Comparison of ENCODE assay signal across 1 cellular context in the genomic region with DNA sequence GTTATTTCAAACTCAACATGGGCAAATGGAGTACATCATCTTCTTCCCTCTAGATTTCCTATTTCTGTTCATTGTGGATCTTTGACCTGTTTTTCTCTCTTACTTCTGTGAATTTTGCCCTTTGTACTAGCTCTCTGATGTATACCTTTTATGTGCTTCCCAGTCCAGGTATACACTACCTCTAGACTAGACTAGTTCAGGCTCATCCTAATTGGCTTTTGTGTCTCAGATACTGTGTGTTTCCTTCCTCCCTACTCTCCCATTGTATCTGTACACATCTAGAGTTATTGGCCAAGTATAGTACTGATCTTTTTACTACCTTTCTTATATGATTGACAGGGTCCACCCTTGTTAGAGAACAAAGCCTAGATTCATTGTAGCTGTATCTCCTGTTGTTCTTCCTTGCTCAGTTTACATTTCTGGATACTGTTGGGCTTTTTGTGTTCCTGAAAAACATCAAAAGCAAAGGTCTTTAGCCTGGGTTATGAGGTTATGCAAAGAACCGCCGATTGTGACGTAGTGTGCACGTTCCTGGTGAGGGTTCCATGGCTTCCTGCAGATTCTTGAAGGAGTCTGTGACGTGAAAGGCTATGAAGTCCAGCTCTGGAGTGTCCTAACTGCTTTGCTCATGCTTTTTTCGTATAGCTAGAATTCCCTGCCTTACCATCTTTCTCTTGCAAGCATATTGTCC.
TF ChIP-seq lines count a peak whose summit lies in the region.

No MANE protein-coding gene starts in this region.

TF ChIP-seq in HepG2, 621 proteins besides CTCF, POLR2A, EP300 and RAD21 (continued from another document):
- TF ChIP-seq ZBTB43 (CRISPR knock-in tag; conservative IDR thresholded peaks at IDR 0.05) (no peak), ZNF503 (CRISPR knock-in tag; IDR thresholded peaks at IDR 0.05) (no peak), RARA (CRISPR knock-in tag; IDR thresholded peaks at IDR 0.05) (no peak), SIX4 (CRISPR knock-in tag; IDR thresholded peaks at IDR 0.05) (no peak), ZBTB2 (CRISPR knock-in tag; IDR thresholded peaks at IDR 0.05; ENCODE audit: low read depth) (no peak)
- TF ChIP-seq, protein P1, sequence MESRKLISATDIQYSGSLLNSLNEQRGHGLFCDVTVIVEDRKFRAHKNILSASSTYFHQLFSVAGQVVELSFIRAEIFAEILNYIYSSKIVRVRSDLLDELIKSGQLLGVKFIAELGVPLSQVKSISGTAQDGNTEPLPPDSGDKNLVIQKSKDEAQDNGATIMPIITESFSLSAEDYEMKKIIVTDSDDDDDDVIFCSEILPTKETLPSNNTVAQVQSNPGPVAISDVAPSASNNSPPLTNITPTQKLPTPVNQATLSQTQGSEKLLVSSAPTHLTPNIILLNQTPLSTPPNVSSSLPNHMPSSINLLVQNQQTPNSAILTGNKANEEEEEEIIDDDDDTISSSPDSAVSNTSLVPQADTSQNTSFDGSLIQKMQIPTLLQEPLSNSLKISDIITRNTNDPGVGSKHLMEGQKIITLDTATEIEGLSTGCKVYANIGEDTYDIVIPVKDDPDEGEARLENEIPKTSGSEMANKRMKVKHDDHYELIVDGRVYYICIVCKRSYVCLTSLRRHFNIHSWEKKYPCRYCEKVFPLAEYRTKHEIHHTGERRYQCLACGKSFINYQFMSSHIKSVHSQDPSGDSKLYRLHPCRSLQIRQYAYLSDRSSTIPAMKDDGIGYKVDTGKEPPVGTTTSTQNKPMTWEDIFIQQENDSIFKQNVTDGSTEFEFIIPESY (CRISPR knock-in tag; IDR thresholded peaks at IDR 0.05) = peak; percentile 67; the same call in 1 of the 2 replicates
